In the genomic region with DNA sequence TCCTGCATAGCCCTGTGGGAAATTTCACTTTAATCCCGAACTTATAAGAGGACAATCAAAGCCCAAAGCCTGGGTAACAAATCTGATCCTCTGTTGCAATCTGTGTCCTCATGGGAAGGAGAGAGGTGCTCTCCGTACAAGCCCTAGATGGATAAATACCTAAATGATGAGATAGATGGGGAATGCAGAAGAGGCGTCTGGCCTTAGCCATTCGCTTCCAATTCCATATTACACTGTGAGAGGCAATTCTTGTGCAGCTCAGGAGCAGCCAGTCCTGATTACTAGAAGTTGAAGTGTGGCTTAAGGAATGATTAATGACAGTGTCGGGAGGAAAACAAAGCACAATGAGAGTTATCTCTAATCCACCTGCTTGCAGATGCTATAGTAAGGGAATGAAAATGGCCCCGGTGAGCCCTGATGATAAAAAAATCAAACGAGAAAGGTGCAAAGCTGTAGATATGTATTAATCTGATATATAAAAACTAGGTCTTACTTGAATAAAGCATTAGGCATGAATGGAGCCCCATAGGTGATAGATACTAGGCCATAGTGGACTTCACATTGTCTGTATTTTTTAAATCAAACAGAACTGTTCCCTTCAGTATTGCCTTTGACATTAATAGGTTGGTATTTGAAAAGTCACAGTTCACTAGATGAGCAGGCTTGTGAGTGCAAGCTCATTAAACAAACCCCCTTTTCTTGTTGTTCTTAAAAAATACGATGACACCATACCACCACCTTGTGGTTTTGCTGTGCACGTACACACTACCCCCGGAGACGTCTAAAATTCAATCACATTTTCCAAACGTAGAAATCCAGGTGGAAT, we compare ENCODE assay signal across 8 cellular contexts. TPM values are rescaled to one million over a fixed set of nuclear protein-coding genes. Genes with fewer than 3 reads are reported as not detected.
DNase-seq lines count a peak whose midpoint lies in the region; ATAC-seq and TF ChIP-seq lines count a peak whose summit lies in the region.

No MANE protein-coding gene starts in this region.

- peaks cover 93% of the 10 kb centered on the region for H3K4me1 Mint-ChIP-seq in brain
- no peaks in the 10 kb centered on the region for H3K4me1 Mint-ChIP-seq in T-helper 2 cell treated with Interferon-gamma antibody and Interleukin-4, amounts not matched to agents 5 μg/mL and 100 μg/mL, for 36 hours (ENCODE audit: low read depth)

- no peaks in the 10 kb centered on the region for H3K36me3 Mint-ChIP-seq in brain
- H3K36me3 Mint-ChIP-seq in T-helper 2 cell treated with Interferon-gamma antibody and Interleukin-4, amounts not matched to agents 5 μg/mL and 100 μg/mL, for 36 hours (ENCODE audit: low read depth) = no peaks in the 10 kb centered on the region

- intact Hi-C loops in left lung (cut with DNase I) = no loop called here

- no peak overlapping the region for H3K27ac ChIP-seq in left lung

- H3K27me3 ChIP-seq in left lung = peaks cover 0 to 11% of the 10 kb centered on the region in 2 donors

- peak overlapping the region in 4 of 5 experiments; percentile 2 to 75 (median 24) for H3K4me3 Mint-ChIP-seq in brain
- H3K4me3 Mint-ChIP-seq in T-helper 2 cell treated with Interferon-gamma antibody and Interleukin-4, amounts not matched to agents 5 μg/mL and 100 μg/mL, for 36 hours = no peak overlapping the region

- peak; percentile 58 for ATAC-seq in GM18511 (IDR thresholded peaks at IDR 0.05; ENCODE audit: unreplicated experiment)
- ATAC-seq in left lung = peak; percentile 76
- ATAC-seq in GM18909 (IDR thresholded peaks at IDR 0.05; ENCODE audit: poor library complexity, unreplicated experiment) = no peak

- no peaks in the 10 kb centered on the region for H3K9me3 ChIP-seq in left lung

- DNase-seq in AG09309 (ENCODE audit: low read depth) (no peak), NCI-H226 (peak; percentile 60), left lung (no peak), ecto neural progenitor cell (ENCODE audit: low spot score) (no peak)
- DNase-seq in T-helper 2 cell treated with Interferon-gamma antibody and Interleukin-4, amounts not matched to agents 5 μg/mL and 100 μg/mL, for 36 hours (ENCODE audit: low spot score) = no peak

- no peaks in the 10 kb centered on the region for H3K36me3 ChIP-seq in left lung

- no peaks in the 10 kb centered on the region for H3K4me1 ChIP-seq in left lung

- TF ChIP-seq CTCF in AG09309 (IDR thresholded peaks at IDR 0.05; ENCODE audit: control insufficient read depth, insufficient read depth, low read depth, low read length, missing control alignments) (peak; percentile 83), brain (conservative IDR thresholded peaks at IDR 0.05) (peak; percentile 87 to 92), left lung (IDR thresholded peaks at IDR 0.05) (peak; percentile 54 to 64)

- H3K4me3 ChIP-seq in AG09309 (ENCODE audit: control insufficient read depth, low read depth, low read length) (no peak overlapping the region), left lung (no peak overlapping the region)

- H3K27ac Mint-ChIP-seq in brain = peak overlapping the region; percentile 23 to 96 (median 58)
- no peak overlapping the region for H3K27ac Mint-ChIP-seq in T-helper 2 cell treated with Interferon-gamma antibody and Interleukin-4, amounts not matched to agents 5 μg/mL and 100 μg/mL, for 36 hours

- peaks cover 3% of the 10 kb centered on the region for H3K27me3 Mint-ChIP-seq in brain
- H3K27me3 Mint-ChIP-seq in T-helper 2 cell treated with Interferon-gamma antibody and Interleukin-4, amounts not matched to agents 5 μg/mL and 100 μg/mL, for 36 hours (ENCODE audit: low read depth) = peaks cover 2% of the 10 kb centered on the region

- H3K9me3 Mint-ChIP-seq in brain = no peaks in the 10 kb centered on the region
- H3K9me3 Mint-ChIP-seq in T-helper 2 cell treated with Interferon-gamma antibody and Interleukin-4, amounts not matched to agents 5 μg/mL and 100 μg/mL, for 36 hours = no peaks in the 10 kb centered on the region

RNA-seq across cellular contexts. Expression of a gene that starts 54.2 kb away (rescaled TPM):
- not detected for polyA plus RNA-seq in brain (ENCODE audit: insufficient read depth, low read depth, low replicate concordance)
- total RNA-seq in left lung = not detected
